23 cellular contexts compared by ENCODE assay signal in the genomic region with DNA sequence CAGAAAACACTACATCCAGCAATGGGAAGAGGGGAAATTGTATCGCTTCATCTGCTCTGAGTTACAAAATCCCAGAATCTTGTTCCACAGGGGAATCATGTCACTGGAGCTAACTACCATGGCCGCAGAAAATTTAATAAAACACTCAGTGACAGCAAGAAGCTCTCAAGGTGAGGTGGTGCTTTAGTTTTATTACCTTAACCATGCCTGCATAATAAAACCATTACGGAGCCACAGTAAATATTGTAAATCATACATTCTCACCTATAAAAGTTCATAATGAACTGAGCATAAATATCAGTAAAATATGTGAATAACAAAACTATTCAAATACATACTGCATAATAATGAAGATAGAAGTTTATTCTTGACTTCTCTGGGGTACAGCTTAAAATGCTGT.
"Had no signal": no experiment of that assay in that cellular context is flagged by ENCODE, and none has a peak within 500 bp of the region (broad histone marks: within the 10 kb centered on the region; RNA-seq: fewer than 3 reads in every experiment).

No MANE protein-coding gene starts in this region.

- H3K9ac ChIP-seq: KMS-11 had no signal

- FAIRE-seq: HTR-8/SVneo, K562 had no signal

- DNase-seq: Kasumi-1, MM.1S, NCI-H1092 treated with DMSO at 0.1 percent for 48 hours, NCI-H1436, NCI-H187, NCI-H2029, NCI-H2081 treated with DMSO at 0.1 percent for 48 hours, NCI-H2171, NCI-H446, NCI-H510A, NCI-H524 treated with DMSO at 0.1 percent for 48 hours, NCI-H69, NCI-H774, SHP77 treated with DMSO at 0.1 percent for 48 hours, SJCRH30 had no signal

- H3K4me2 ChIP-seq: KMS-11 had no signal

- ATAC-seq: K562, Panc1, SK-N-SH treated with all-trans-retinoic acid at 6 μM for 48 hours had no signal

- H3K36me3 Mint-ChIP-seq: IgD-negative memory B cell had no signal

- H3K27me3 ChIP-seq: SJCRH30 had no signal

- H3K27me3 Mint-ChIP-seq: IgD-negative memory B cell had no signal

- H3K9me3 ChIP-seq: SJCRH30 had no signal

- H3K4me1 ChIP-seq: SJCRH30 had no signal

- H3K27ac ChIP-seq: HL-60, KMS-11, RWPE1, SJCRH30 had no signal

- H3K4me1 Mint-ChIP-seq: IgD-negative memory B cell had no signal

- H3K4me3 Mint-ChIP-seq: IgD-negative memory B cell had no signal

- H3K36me3 ChIP-seq: SJCRH30 had no signal

- H3K27ac Mint-ChIP-seq: IgD-negative memory B cell had no signal

- H3K4me3 ChIP-seq: K562, SJCRH30 had no signal
